In the genomic region with DNA sequence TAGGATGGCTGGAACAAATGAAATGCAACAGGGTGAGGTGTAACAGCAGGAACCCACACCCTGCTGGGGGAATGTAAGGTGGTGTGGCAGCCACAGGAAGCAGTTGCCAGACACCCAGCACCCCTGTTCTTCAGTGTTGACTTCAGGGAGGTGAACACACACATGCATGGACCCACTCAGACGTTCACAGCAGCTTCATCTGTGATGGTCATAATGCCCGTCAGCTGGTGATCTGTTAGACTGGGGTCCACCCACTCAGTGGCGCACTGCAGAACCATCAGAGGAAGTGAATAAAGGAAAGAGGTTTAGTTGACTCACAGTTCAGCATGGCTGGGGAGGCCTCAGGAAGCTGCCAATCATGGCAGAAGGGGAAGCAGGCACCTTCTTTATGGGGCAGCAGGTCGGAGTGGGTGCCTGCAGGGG, we compare ENCODE assay signal across 1 cellular context.
TF ChIP-seq lines count a peak whose summit lies in the region.

No MANE protein-coding gene starts in this region.

TF ChIP-seq in K562, 482 proteins besides CTCF, POLR2A, EP300 and RAD21 (continued from another document):
- TF ChIP-seq FOSL1 (tag; conservative IDR thresholded peaks at IDR 0.05) = no peak
- no peak for TF ChIP-seq MAFG (tag; conservative IDR thresholded peaks at IDR 0.05)
TF ChIP-seq in K562: peak in this region for 2.
